ENCODE assay signal across 9 cellular contexts in genomic region chr9:83219924-83220438, GRCh38.
DNase-seq lines count a peak whose midpoint lies in the region; ATAC-seq and TF ChIP-seq lines count a peak whose summit lies in the region.
"Had no signal": no experiment of that assay in that cellular context is flagged by ENCODE, and none has a peak within 500 bp of the region (broad histone marks: within the 10 kb centered on the region; RNA-seq: fewer than 3 reads in every experiment).

No MANE protein-coding gene starts in this region.

- H3K36me3 ChIP-seq in HUES64 (ENCODE audit: insufficient read depth, low read length) (no peaks in the 10 kb centered on the region), adrenal gland (replicated peaks in 1 of 2) (no peaks in the 10 kb centered on the region)

- H3K27me3 ChIP-seq in HUES64 (ENCODE audit: insufficient read depth, low read length) (peaks cover 13% of the 10 kb centered on the region), adrenal gland (no peaks in the 10 kb centered on the region)

- H3K9me3 ChIP-seq in HUES64 (ENCODE audit: insufficient read depth, low read depth, low read length) = no peaks in the 10 kb centered on the region
- H3K9me3 ChIP-seq in adrenal gland (replicated peaks in 1 of 3) = no peaks in the 10 kb centered on the region

- no peaks in the 10 kb centered on the region for H3K36me3 Mint-ChIP-seq in immature natural killer cell
- no peaks in the 10 kb centered on the region for H3K36me3 Mint-ChIP-seq in stimulated activated effector memory CD8-positive, alpha-beta T cell treated with anti-CD3 and anti-CD28 coated beads, Interleukin-12 subunit alpha, Interleukin-12 subunit beta, amount 100 ng/mL, for 72 hours

- H3K27me3 Mint-ChIP-seq in immature natural killer cell (ENCODE audit: low read depth in 3 of 3) = peaks cover 5 to 9% (median 8%) of the 10 kb centered on the region in 3 donors

- H3K4me3 Mint-ChIP-seq in immature natural killer cell = peak overlapping the region; percentile 2 to 82 (median 73)
- peak overlapping the region; percentile 62 for H3K4me3 Mint-ChIP-seq in stimulated activated effector memory CD8-positive, alpha-beta T cell treated with anti-CD3 and anti-CD28 coated beads, Interleukin-12 subunit alpha, Interleukin-12 subunit beta, amount 100 ng/mL, for 72 hours

- H3K27ac Mint-ChIP-seq in immature natural killer cell = no peak overlapping the region
- no peak overlapping the region for H3K27ac Mint-ChIP-seq in stimulated activated effector memory CD8-positive, alpha-beta T cell treated with anti-CD3 and anti-CD28 coated beads, Interleukin-12 subunit alpha, Interleukin-12 subunit beta, amount 100 ng/mL, for 72 hours

- H3K9me3 Mint-ChIP-seq in immature natural killer cell = peaks cover 0 to 7% (median 0%) of the 10 kb centered on the region in 6 donors
- H3K9me3 Mint-ChIP-seq in stimulated activated effector memory CD8-positive, alpha-beta T cell treated with anti-CD3 and anti-CD28 coated beads, Interleukin-12 subunit alpha, Interleukin-12 subunit beta, amount 100 ng/mL, for 72 hours = no peaks in the 10 kb centered on the region

- peak in 1 of 7 donors; percentile 31 for DNase-seq in adrenal gland
- DNase-seq in immature natural killer cell = no peak
- DNase-seq in stimulated activated effector memory CD8-positive, alpha-beta T cell treated with anti-CD3 and anti-CD28 coated beads, Interleukin-12 subunit alpha, Interleukin-12 subunit beta, amount 100 ng/mL, for 72 hours (ENCODE audit: low spot score in 2 of 2) = no peak
- DNase-seq in HPDE6-E6E7 (ENCODE audit: extremely low spot score) = no peak
- DNase-seq in activated T-cell treated with anti-CD3 and anti-CD28 coated beads for 4 hours = no peak
- DNase-seq: stimulated activated CD4-positive, alpha-beta T cell treated with anti-CD3 and anti-CD28 coated beads, Interleukin-12 subunit alpha, Interleukin-12 subunit beta, amount 100 ng/mL, for 4 hours had no signal

- intact Hi-C loops in adrenal gland (cut with DNase I) = loop anchor here (5.0 to 10.0 kb wide), 2 partner anchors 105 to 322 kb away; no protein-coding TSS in a partner anchor

- TF ChIP-seq POLR2A in adrenal gland (IDR thresholded peaks at IDR 0.05) = no peak

- TF ChIP-seq CTCF in adrenal gland (IDR thresholded peaks at IDR 0.05) = no peak

- no peak overlapping the region for H3K9ac ChIP-seq in HUES64 (ENCODE audit: low read depth, low read length)

- H3K27ac ChIP-seq in HUES64 (ENCODE audit: low read depth, low read length) = no peak overlapping the region
- H3K27ac ChIP-seq in adrenal gland = peak overlapping the region in 4 of 5 donors; percentile 77 to 88 (median 82)

- H3K4me1 ChIP-seq in HUES64 (ENCODE audit: insufficient read depth, low read length) = no peaks in the 10 kb centered on the region
- H3K4me1 ChIP-seq in adrenal gland (replicated peaks in 1 of 2) = peaks cover 13 to 17% of the 10 kb centered on the region in 2 donors

- 85% methylated on average over 12 of the region's 12 CpGs for WGBS in HUES64
- 23 to 51% (median 46%) methylated on average over 8 to 12 of the region's 12 CpGs for WGBS in adrenal gland, 4 donors

- peaks cover 5 to 7% of the 10 kb centered on the region in 2 donors for H3K4me1 Mint-ChIP-seq in immature natural killer cell
- H3K4me1 Mint-ChIP-seq in stimulated activated effector memory CD8-positive, alpha-beta T cell treated with anti-CD3 and anti-CD28 coated beads, Interleukin-12 subunit alpha, Interleukin-12 subunit beta, amount 100 ng/mL, for 72 hours = peaks cover 19% of the 10 kb centered on the region

- ATAC-seq in stimulated activated effector memory CD8-positive, alpha-beta T cell treated with anti-CD3 and anti-CD28 coated beads, Interleukin-12 subunit alpha, Interleukin-12 subunit beta, amount 100 ng/mL, for 72 hours = no peak
- ATAC-seq in GM21526 (IDR thresholded peaks at IDR 0.05; ENCODE audit: low FRiP score, unreplicated experiment) (no peak), HG03039 (IDR thresholded peaks at IDR 0.05; ENCODE audit: unreplicated experiment) (no peak)

- peak overlapping the region; percentile 70 for H3K4me3 ChIP-seq in HUES64 (ENCODE audit: low read length)
- peak overlapping the region in 3 of 4 donors; percentile 16 to 60 (median 30) for H3K4me3 ChIP-seq in adrenal gland
